Comparison of ENCODE assay signal across 30 cellular contexts in the genomic region with DNA sequence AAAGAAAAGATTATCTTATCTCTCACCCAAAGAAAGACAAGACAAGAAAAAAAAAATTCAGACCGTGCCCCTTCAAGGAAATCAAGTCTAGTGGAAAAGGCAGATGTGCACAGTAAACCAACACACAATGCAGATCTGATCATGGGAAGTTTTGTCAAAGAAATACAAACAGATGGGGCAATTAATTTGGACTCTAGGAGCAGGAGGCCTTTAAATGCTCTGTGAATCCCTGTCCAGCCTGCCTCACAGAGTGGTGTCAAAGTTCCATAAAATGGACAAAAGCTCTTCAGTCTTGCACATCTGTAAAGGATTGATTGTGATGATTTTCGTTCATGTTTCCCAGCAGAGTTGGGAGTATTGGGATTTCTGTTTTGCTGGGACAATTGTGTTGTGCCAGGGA. TPM values are rescaled to one million over a fixed set of nuclear protein-coding genes. Genes with fewer than 3 reads are reported as not detected.
"Had no signal": no experiment of that assay in that cellular context is flagged by ENCODE, and none has a peak within 500 bp of the region (broad histone marks: within the 10 kb centered on the region; RNA-seq: fewer than 3 reads in every experiment).

No MANE protein-coding gene starts in this region.

- ATAC-seq: natural killer cell; psoas muscle; right cardiac atrium; sciatic nerve; stimulated activated memory B cell treated with anti-CD40 and anti-IgM and Interleukin-4, amounts not matched to agents 10 μg/mL and 1 μg/mL and 100 μg/mL, for 72 hours had no signal

- FAIRE-seq: urothelium cell line had no signal

- H3K4me2 ChIP-seq: neural progenitor cell, smooth muscle cell had no signal

- DNase-seq: natural killer cell; occipital lobe; ovary; posterior cingulate gyrus; psoas muscle; right cardiac atrium; spleen; stimulated activated CD4-positive, alpha-beta T cell treated with anti-CD3 and anti-CD28 coated beads, Interleukin-12 subunit alpha, Interleukin-12 subunit beta, amount 100 ng/mL, for 4 hours; stimulated activated CD4-positive, alpha-beta T cell treated with anti-CD3 and anti-CD28 coated beads, Interleukin-1b, Interleukin-23, amount 100 ng/mL, for 48 hours; stimulated activated CD4-positive, alpha-beta T cell treated with anti-CD3 and anti-CD28 coated beads, Interleukin-4, amount 100 ng/mL, for 1 hour; stimulated activated CD4-positive, alpha-beta T cell treated with anti-CD3 and anti-CD28 coated beads, Interleukin-4, amount 100 ng/mL, for 4 hours; stimulated activated CD8-positive, alpha-beta memory T cell treated with anti-CD3 and anti-CD28 coated beads, Interleukin-4, amount 100 ng/mL, for 48 hours; stimulated activated naive CD4-positive, alpha-beta T cell; stomach; thyroid gland; trophoblast cell; upper lobe of left lung had no signal

- H2AFZ ChIP-seq: neural progenitor cell, parathyroid adenoma had no signal

- H3K27me3 ChIP-seq: neural progenitor cell, ovary, thyroid gland, tibial nerve, upper lobe of left lung, vagina had no signal

- H3K9ac ChIP-seq: neural progenitor cell, parathyroid adenoma had no signal

- H3K36me3 ChIP-seq: neural progenitor cell, ovary, spleen, stomach, thoracic aorta, thyroid gland, tibial nerve, upper lobe of left lung, vagina had no signal

- H3K4me3 ChIP-seq: neural progenitor cell, ovary, psoas muscle, skin epidermis, smooth muscle cell, spleen, stomach, thoracic aorta, thyroid gland, tibial nerve, upper lobe of left lung, vagina had no signal

- H3K27ac ChIP-seq: neural progenitor cell, ovary, parathyroid adenoma, psoas muscle, skin epidermis, spleen, stomach, thoracic aorta, thyroid gland, tibial nerve, upper lobe of left lung, vagina had no signal

- H3K9me3 ChIP-seq: ovary, psoas muscle, spleen, stomach, thoracic aorta, thyroid gland, tibial nerve, upper lobe of left lung, vagina had no signal

- H3K79me2 ChIP-seq: parathyroid adenoma had no signal

- H3K4me1 ChIP-seq: parathyroid adenoma, psoas muscle, stomach, upper lobe of left lung had no signal

RNA-seq across cellular contexts. Expression of a gene that starts 53.1 kb away (rescaled TPM):
- total RNA-seq: natural killer cell, osteoblast, renal cortical epithelial cell, right cardiac atrium, sciatic nerve, stomach, thyroid gland, tibial nerve, ureter had no signal
